Comparison of ENCODE assay signal across 1 cellular context in genomic region chr13:96848275-96848674, GRCh38.
TF ChIP-seq lines count a peak whose summit lies in the region.

No MANE protein-coding gene starts in this region.

TF ChIP-seq in HepG2, 621 proteins besides CTCF, POLR2A, EP300 and RAD21 (continued from another document):
- TF ChIP-seq, protein P1, sequence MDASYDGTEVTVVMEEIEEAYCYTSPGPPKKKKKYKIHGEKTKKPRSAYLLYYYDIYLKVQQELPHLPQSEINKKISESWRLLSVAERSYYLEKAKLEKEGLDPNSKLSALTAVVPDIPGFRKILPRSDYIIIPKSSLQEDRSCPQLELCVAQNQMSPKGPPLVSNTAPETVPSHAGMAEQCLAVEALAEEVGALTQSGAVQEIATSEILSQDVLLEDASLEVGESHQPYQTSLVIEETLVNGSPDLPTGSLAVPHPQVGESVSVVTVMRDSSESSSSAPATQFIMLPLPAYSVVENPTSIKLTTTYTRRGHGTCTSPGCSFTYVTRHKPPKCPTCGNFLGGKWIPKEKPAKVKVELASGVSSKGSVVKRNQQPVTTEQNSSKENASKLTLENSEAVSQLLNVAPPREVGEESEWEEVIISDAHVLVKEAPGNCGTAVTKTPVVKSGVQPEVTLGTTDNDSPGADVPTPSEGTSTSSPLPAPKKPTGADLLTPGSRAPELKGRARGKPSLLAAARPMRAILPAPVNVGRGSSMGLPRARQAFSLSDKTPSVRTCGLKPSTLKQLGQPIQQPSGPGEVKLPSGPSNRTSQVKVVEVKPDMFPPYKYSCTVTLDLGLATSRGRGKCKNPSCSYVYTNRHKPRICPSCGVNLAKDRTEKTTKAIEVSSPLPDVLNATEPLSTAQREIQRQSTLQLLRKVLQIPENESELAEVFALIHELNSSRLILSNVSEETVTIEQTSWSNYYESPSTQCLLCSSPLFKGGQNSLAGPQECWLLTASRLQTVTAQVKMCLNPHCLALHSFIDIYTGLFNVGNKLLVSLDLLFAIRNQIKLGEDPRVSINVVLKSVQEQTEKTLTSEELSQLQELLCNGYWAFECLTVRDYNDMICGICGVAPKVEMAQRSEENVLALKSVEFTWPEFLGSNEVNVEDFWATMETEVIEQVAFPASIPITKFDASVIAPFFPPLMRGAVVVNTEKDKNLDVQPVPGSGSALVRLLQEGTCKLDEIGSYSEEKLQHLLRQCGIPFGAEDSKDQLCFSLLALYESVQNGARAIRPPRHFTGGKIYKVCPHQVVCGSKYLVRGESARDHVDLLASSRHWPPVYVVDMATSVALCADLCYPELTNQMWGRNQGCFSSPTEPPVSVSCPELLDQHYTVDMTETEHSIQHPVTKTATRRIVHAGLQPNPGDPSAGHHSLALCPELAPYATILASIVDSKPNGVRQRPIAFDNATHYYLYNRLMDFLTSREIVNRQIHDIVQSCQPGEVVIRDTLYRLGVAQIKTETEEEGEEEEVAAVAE (CRISPR knock-in tag; IDR thresholded peaks at IDR 0.05; ENCODE audit: borderline replicate concordance), result peak; percentile 95
- TF ChIP-seq FOXA3 (CRISPR knock-in tag; IDR thresholded peaks at IDR 0.05) (peak; percentile 58; the same call in 1 of the 2 replicates), ZNF451 (CRISPR knock-in tag; IDR thresholded peaks at IDR 0.05) (no peak), ZNF234 (CRISPR knock-in tag; conservative IDR thresholded peaks at IDR 0.05) (no peak), GATAD2A (CRISPR knock-in tag; IDR thresholded peaks at IDR 0.05) (peak; percentile 36; the same call in 1 of the 2 replicates), MIXL1 (CRISPR knock-in tag; IDR thresholded peaks at IDR 0.05) (0 out of 2 replicates have a peak, but pooled peaks have one; percentile 40), NFIC (IDR thresholded peaks at IDR 0.05; ENCODE audit: low read length) (0 out of 2 replicates have a peak, but pooled peaks have one; percentile 30), RNF2 (conservative IDR thresholded peaks at IDR 0.05; ENCODE audit: low read depth) (no peak), ZFP37 (CRISPR knock-in tag; IDR thresholded peaks at IDR 0.05; ENCODE audit: borderline replicate concordance) (no peak), ONECUT2 (CRISPR knock-in tag; IDR thresholded peaks at IDR 0.05) (0 out of 2 replicates have a peak, but pooled peaks have one; percentile 41), ZNF207 (IDR thresholded peaks at IDR 0.05; ENCODE audit: borderline replicate concordance) (no peak), SP2 (CRISPR knock-in tag; IDR thresholded peaks at IDR 0.05) (no peak), NPAS2 (CRISPR knock-in tag; IDR thresholded peaks at IDR 0.05; ENCODE audit: borderline replicate concordance) (no peak), REXO4 (CRISPR knock-in tag; IDR thresholded peaks at IDR 0.05; ENCODE audit: borderline replicate concordance) (no peak), HHEX (CRISPR knock-in tag; IDR thresholded peaks at IDR 0.05) (peak; percentile 94), FOXP1 (IDR thresholded peaks at IDR 0.05) (no peak), FOXP1 (CRISPR knock-in tag; IDR thresholded peaks at IDR 0.05) (peak; percentile 41; the same call in 1 of the 2 replicates), ZNF205 (CRISPR knock-in tag; IDR thresholded peaks at IDR 0.05) (no peak), TCF7 (IDR thresholded peaks at IDR 0.05; ENCODE audit: low read depth) (peak; percentile 43), MIER3 (CRISPR knock-in tag; IDR thresholded peaks at IDR 0.05; ENCODE audit: borderline replicate concordance) (no peak), FOXK2 (IDR thresholded peaks at IDR 0.05) (no peak), SNAPC5 (CRISPR knock-in tag; IDR thresholded peaks at IDR 0.05; ENCODE audit: borderline replicate concordance) (no peak), ETV5 (CRISPR knock-in tag; IDR thresholded peaks at IDR 0.05; ENCODE audit: borderline replicate concordance) (peak; percentile 53; the same call in 1 of the 2 replicates)
- TF ChIP-seq, protein P2, sequence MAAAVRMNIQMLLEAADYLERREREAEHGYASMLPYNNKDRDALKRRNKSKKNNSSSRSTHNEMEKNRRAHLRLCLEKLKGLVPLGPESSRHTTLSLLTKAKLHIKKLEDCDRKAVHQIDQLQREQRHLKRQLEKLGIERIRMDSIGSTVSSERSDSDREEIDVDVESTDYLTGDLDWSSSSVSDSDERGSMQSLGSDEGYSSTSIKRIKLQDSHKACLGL (CRISPR knock-in tag; IDR thresholded peaks at IDR 0.05), result no peak
- TF ChIP-seq, protein P3, sequence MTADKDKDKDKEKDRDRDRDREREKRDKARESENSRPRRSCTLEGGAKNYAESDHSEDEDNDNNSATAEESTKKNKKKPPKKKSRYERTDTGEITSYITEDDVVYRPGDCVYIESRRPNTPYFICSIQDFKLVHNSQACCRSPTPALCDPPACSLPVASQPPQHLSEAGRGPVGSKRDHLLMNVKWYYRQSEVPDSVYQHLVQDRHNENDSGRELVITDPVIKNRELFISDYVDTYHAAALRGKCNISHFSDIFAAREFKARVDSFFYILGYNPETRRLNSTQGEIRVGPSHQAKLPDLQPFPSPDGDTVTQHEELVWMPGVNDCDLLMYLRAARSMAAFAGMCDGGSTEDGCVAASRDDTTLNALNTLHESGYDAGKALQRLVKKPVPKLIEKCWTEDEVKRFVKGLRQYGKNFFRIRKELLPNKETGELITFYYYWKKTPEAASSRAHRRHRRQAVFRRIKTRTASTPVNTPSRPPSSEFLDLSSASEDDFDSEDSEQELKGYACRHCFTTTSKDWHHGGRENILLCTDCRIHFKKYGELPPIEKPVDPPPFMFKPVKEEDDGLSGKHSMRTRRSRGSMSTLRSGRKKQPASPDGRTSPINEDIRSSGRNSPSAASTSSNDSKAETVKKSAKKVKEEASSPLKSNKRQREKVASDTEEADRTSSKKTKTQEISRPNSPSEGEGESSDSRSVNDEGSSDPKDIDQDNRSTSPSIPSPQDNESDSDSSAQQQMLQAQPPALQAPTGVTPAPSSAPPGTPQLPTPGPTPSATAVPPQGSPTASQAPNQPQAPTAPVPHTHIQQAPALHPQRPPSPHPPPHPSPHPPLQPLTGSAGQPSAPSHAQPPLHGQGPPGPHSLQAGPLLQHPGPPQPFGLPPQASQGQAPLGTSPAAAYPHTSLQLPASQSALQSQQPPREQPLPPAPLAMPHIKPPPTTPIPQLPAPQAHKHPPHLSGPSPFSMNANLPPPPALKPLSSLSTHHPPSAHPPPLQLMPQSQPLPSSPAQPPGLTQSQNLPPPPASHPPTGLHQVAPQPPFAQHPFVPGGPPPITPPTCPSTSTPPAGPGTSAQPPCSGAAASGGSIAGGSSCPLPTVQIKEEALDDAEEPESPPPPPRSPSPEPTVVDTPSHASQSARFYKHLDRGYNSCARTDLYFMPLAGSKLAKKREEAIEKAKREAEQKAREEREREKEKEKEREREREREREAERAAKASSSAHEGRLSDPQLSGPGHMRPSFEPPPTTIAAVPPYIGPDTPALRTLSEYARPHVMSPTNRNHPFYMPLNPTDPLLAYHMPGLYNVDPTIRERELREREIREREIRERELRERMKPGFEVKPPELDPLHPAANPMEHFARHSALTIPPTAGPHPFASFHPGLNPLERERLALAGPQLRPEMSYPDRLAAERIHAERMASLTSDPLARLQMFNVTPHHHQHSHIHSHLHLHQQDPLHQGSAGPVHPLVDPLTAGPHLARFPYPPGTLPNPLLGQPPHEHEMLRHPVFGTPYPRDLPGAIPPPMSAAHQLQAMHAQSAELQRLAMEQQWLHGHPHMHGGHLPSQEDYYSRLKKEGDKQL (CRISPR knock-in tag; IDR thresholded peaks at IDR 0.05; ENCODE audit: low read depth), result peak; percentile 47; the same call in 1 of the 2 replicates
- TF ChIP-seq, protein P4, sequence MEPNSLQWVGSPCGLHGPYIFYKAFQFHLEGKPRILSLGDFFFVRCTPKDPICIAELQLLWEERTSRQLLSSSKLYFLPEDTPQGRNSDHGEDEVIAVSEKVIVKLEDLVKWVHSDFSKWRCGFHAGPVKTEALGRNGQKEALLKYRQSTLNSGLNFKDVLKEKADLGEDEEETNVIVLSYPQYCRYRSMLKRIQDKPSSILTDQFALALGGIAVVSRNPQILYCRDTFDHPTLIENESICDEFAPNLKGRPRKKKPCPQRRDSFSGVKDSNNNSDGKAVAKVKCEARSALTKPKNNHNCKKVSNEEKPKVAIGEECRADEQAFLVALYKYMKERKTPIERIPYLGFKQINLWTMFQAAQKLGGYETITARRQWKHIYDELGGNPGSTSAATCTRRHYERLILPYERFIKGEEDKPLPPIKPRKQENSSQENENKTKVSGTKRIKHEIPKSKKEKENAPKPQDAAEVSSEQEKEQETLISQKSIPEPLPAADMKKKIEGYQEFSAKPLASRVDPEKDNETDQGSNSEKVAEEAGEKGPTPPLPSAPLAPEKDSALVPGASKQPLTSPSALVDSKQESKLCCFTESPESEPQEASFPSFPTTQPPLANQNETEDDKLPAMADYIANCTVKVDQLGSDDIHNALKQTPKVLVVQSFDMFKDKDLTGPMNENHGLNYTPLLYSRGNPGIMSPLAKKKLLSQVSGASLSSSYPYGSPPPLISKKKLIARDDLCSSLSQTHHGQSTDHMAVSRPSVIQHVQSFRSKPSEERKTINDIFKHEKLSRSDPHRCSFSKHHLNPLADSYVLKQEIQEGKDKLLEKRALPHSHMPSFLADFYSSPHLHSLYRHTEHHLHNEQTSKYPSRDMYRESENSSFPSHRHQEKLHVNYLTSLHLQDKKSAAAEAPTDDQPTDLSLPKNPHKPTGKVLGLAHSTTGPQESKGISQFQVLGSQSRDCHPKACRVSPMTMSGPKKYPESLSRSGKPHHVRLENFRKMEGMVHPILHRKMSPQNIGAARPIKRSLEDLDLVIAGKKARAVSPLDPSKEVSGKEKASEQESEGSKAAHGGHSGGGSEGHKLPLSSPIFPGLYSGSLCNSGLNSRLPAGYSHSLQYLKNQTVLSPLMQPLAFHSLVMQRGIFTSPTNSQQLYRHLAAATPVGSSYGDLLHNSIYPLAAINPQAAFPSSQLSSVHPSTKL (CRISPR knock-in tag; IDR thresholded peaks at IDR 0.05), result peak; percentile 55; the same call in 1 of the 2 replicates
- TF ChIP-seq, protein P5, sequence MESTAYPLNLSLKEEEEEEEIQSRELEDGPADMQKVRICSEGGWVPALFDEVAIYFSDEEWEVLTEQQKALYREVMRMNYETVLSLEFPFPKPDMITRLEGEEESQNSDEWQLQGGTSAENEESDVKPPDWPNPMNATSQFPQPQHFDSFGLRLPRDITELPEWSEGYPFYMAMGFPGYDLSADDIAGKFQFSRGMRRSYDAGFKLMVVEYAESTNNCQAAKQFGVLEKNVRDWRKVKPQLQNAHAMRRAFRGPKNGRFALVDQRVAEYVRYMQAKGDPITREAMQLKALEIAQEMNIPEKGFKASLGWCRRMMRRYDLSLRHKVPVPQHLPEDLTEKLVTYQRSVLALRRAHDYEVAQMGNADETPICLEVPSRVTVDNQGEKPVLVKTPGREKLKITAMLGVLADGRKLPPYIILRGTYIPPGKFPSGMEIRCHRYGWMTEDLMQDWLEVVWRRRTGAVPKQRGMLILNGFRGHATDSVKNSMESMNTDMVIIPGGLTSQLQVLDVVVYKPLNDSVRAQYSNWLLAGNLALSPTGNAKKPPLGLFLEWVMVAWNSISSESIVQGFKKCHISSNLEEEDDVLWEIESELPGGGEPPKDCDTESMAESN (CRISPR knock-in tag; conservative IDR thresholded peaks at IDR 0.05), result no peak
